In genomic region chr6:27213544-27214125, GRCh38 we compare ENCODE assay signal across 9 cellular contexts. TPM values are rescaled to one million over a fixed set of nuclear protein-coding genes. Genes with fewer than 3 reads are reported as not detected.
A peak's percentile ranks its signal among the peaks of the same experiment; 100 is the strongest.
DNase-seq lines count a peak whose midpoint lies in the region; ATAC-seq and TF ChIP-seq lines count a peak whose summit lies in the region.
"Had no signal": no experiment of that assay in that cellular context is flagged by ENCODE, and none has a peak within 500 bp of the region (broad histone marks: within the 10 kb centered on the region; RNA-seq: fewer than 3 reads in every experiment).

No MANE protein-coding gene starts in this region.

- no peaks in the 10 kb centered on the region for H3K36me3 Mint-ChIP-seq in brain
- H3K36me3 Mint-ChIP-seq in effector memory CD8-positive, alpha-beta T cell (ENCODE audit: insufficient read depth) = peaks cover 4% of the 10 kb centered on the region

- H3K9me3 ChIP-seq in ES-I3 (ENCODE audit: control insufficient read depth, insufficient read depth, low read length) (no peaks in the 10 kb centered on the region), mesenchymal stem cell (ENCODE audit: control insufficient read depth, low read length) (no peaks in the 10 kb centered on the region)

- H3K27me3 ChIP-seq in mesenchymal stem cell (ENCODE audit: control insufficient read depth in 1 of 2, insufficient read depth in 1 of 2, low read length in 2 of 2) = no peaks in the 10 kb centered on the region

- peak overlapping the region; percentile 19 for H3K4me2 ChIP-seq in mesenchymal stem cell (ENCODE audit: low read length, poor library complexity, severe bottlenecking)

- H2BK15ac ChIP-seq in mesenchymal stem cell (ENCODE audit: low read depth, poor library complexity, severe bottlenecking) = no peak overlapping the region

- no peak overlapping the region for H2AFZ ChIP-seq in mesenchymal stem cell (ENCODE audit: low read depth, low read length)

- H3K14ac ChIP-seq in mesenchymal stem cell (ENCODE audit: low read length in 2 of 2) = no peak overlapping the region

- WGBS in mesenchymal stem cell = 17% methylated on average over 26 of the region's 29 CpGs

- no peak for ATAC-seq in HG03135 (IDR thresholded peaks at IDR 0.05; ENCODE audit: unreplicated experiment)
- ATAC-seq in effector memory CD8-positive, alpha-beta T cell (replicated peaks) = no peak
- no peak for ATAC-seq in HG03097 (IDR thresholded peaks at IDR 0.05; ENCODE audit: low FRiP score, unreplicated experiment)
- ATAC-seq: activated naive CD4-positive, alpha-beta T cell treated with anti-CD3 and anti-CD28 coated beads, Interleukin-2, amount 50 U/mL, for 72 hours had no signal

- H2BK12ac ChIP-seq in mesenchymal stem cell (ENCODE audit: low read length in 2 of 2) = no peak overlapping the region

- peaks cover 2 to 24% (median 6%) of the 10 kb centered on the region in 5 experiments for H3K9me3 Mint-ChIP-seq in brain
- peaks cover 5 to 7% of the 10 kb centered on the region in 2 donors for H3K9me3 Mint-ChIP-seq in effector memory CD8-positive, alpha-beta T cell

- H3K4me1 Mint-ChIP-seq in brain = peaks cover 5% of the 10 kb centered on the region
- peaks cover 6% of the 10 kb centered on the region in 2 donors for H3K4me1 Mint-ChIP-seq in effector memory CD8-positive, alpha-beta T cell (ENCODE audit: low read depth in 2 of 2)

- no peak overlapping the region for H2BK120ac ChIP-seq in mesenchymal stem cell (ENCODE audit: low read depth, low read length)

- no peak overlapping the region for H3K4ac ChIP-seq in mesenchymal stem cell (ENCODE audit: low read depth in 1 of 2, low read length in 2 of 2)

- no peak overlapping the region for H2AK5ac ChIP-seq in mesenchymal stem cell (ENCODE audit: low read length, severe bottlenecking)

- H3K79me1 ChIP-seq in mesenchymal stem cell (replicated peaks; ENCODE audit: low read length, poor library complexity, severe bottlenecking) = no peaks in the 10 kb centered on the region

- H4K8ac ChIP-seq in mesenchymal stem cell (ENCODE audit: low read length) = no peak overlapping the region

- H3K18ac ChIP-seq in mesenchymal stem cell (ENCODE audit: low read depth in 1 of 2, low read length in 2 of 2) = no peak overlapping the region

- H3K36me3 ChIP-seq in ES-I3 (ENCODE audit: insufficient read depth, low read length) (no peaks in the 10 kb centered on the region), mesenchymal stem cell (ENCODE audit: control insufficient read depth in 1 of 2, insufficient read depth in 2 of 2, low read depth in 1 of 2, low read length in 2 of 2) (no peaks in the 10 kb centered on the region)

- H4K91ac ChIP-seq in mesenchymal stem cell (ENCODE audit: low read length) = no peak overlapping the region

- H3K4me1 ChIP-seq in ES-I3 (ENCODE audit: insufficient read depth, low read length) = no peaks in the 10 kb centered on the region; the same call in 1 of the 2 replicates
- peaks cover 3% of the 10 kb centered on the region for H3K4me1 ChIP-seq in mesenchymal stem cell (ENCODE audit: control insufficient read depth, insufficient read depth, low read depth, low read length)

- no peak overlapping the region for H3K23ac ChIP-seq in mesenchymal stem cell (ENCODE audit: low read length in 2 of 2)

- DNase-seq in LNCaP clone FGC (ENCODE audit: low read depth) (no peak), mesenchymal stem cell (peak; percentile 63), NCI-H2081 treated with DMSO at 0.1 percent for 48 hours (lab: John Stamatoyannopoulos, UW) (no peak)
- DNase-seq in effector memory CD8-positive, alpha-beta T cell = no peak

- H2BK5ac ChIP-seq in mesenchymal stem cell (ENCODE audit: low read depth, low read length, poor library complexity, severe bottlenecking) = no peak overlapping the region

- TF ChIP-seq CTCF in LNCaP clone FGC (IDR thresholded peaks at IDR 0.05; ENCODE audit: control insufficient read depth, extremely low read depth, insufficient read depth) (no peak), brain (conservative IDR thresholded peaks at IDR 0.05) (no peak)

- peak overlapping the region; percentile 84 to 97 (median 89) for H3K4me3 Mint-ChIP-seq in brain
- no peak overlapping the region for H3K4me3 Mint-ChIP-seq in effector memory CD8-positive, alpha-beta T cell

- H3K4me3 ChIP-seq in LNCaP clone FGC (ENCODE audit: low read depth, low read length) (peak overlapping the region; percentile 50), mesenchymal stem cell (ENCODE audit: insufficient read depth in 1 of 2, low read depth in 1 of 2, low read length in 2 of 2) (no peak overlapping the region)

- no peak overlapping the region for H3K27ac ChIP-seq in mesenchymal stem cell (ENCODE audit: low read length, poor library complexity, severe bottlenecking)

- H3K27me3 Mint-ChIP-seq in brain = peaks cover 48% of the 10 kb centered on the region
- peaks cover 46 to 61% of the 10 kb centered on the region in 2 donors for H3K27me3 Mint-ChIP-seq in effector memory CD8-positive, alpha-beta T cell

- H3K9ac ChIP-seq in ES-I3 (ENCODE audit: low read depth, low read length) (peak overlapping the region; percentile 91), mesenchymal stem cell (ENCODE audit: low read length) (peak overlapping the region; percentile 38)

- no peak overlapping the region for H3K27ac Mint-ChIP-seq in brain
- no peak overlapping the region for H3K27ac Mint-ChIP-seq in effector memory CD8-positive, alpha-beta T cell
- H3K27ac Mint-ChIP-seq: activated naive CD4-positive, alpha-beta T cell treated with anti-CD3 and anti-CD28 coated beads, Interleukin-2, amount 50 U/mL, for 72 hours had no signal

RNA-seq across cellular contexts. Expression of gene PRSS16, which starts 33.9 kb away (rescaled TPM):
- polyA plus RNA-seq in brain (ENCODE audit: insufficient read depth, low read depth, low replicate concordance) = 24.8 TPM
- 0.17 TPM for polyA plus RNA-seq in mesenchymal stem cell (2013, experiment 1 of 2)
- 0.21 TPM for polyA plus RNA-seq in mesenchymal stem cell (2013, experiment 2 of 2)

Comparison
In these comparisons a context has a peak if more than half of its experiments do, and no peak if none do; other contexts are left out.
1. H3K4me3 Mint-ChIP-seq: peak in brain (5 of 5); none in effector memory CD8-positive, alpha-beta T cell (0 of 2).